ENCODE assay signal across 13 cellular contexts in genomic region chr2:203999844-204000243, GRCh38.
"Had no signal": no experiment of that assay in that cellular context is flagged by ENCODE, and none has a peak within 500 bp of the region (broad histone marks: within the 10 kb centered on the region; RNA-seq: fewer than 3 reads in every experiment).

No MANE protein-coding gene starts in this region.

- DNase-seq: activated CD4-positive, alpha-beta T cell treated with anti-CD3 and anti-CD28 coated beads, Interleukin-2, amount 50 U/mL, for 48 hours; activated CD8-positive, alpha-beta memory T cell treated with anti-CD3 and anti-CD28 coated beads, Interleukin-2, amount 50 U/mL, for 4 hours; amniotic stem cell; islet precursor cell; mammary epithelial cell; naive B cell; stimulated activated CD4-positive, alpha-beta T cell treated with anti-CD3 and anti-CD28 coated beads, Interleukin-12 subunit alpha, Interleukin-12 subunit beta, amount 100 ng/mL, for 4 hours; stimulated activated CD4-positive, alpha-beta T cell treated with anti-CD3 and anti-CD28 coated beads, Interleukin-2, amount 100 ng/mL, for 24 hours; stomach; testis; upper lobe of left lung had no signal

- H3K4me1 Mint-ChIP-seq: naive B cell had no signal

- H3K9me3 ChIP-seq: stomach, testis, upper lobe of left lung had no signal

- H3K4me3 Mint-ChIP-seq: naive B cell had no signal

- H3K27ac Mint-ChIP-seq: naive B cell had no signal

- H3K36me3 Mint-ChIP-seq: naive B cell had no signal

- H3K27ac ChIP-seq: hepatocyte, stomach, testis, upper lobe of left lung had no signal

- ATAC-seq: SK-N-SH treated with all-trans-retinoic acid at 6 μM for 48 hours had no signal

- H3K27me3 ChIP-seq: stomach, testis, upper lobe of left lung had no signal
